ENCODE assay signal across 1 cellular context in the genomic region with DNA sequence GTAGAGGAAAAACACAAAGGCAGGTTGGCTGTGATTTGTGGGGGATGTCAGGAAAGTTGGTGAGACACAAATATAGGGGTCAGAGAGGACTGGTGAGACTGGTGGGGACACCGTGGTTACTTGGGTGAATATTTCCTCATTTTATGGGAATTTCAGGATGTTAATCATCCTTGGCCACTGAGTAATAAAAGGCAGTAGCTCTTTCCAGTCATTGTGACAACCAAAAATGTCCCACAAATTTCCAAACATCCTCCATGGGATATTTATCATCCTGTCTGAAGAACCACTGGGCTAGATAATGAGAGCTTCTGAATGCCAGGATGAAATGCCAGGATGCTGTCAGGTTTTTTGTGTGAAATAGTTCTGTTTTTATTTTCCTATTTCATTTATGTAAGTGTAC.
TF ChIP-seq lines count a peak whose summit lies in the region.

No MANE protein-coding gene starts in this region.

TF ChIP-seq in IMR-90, 13 proteins besides CTCF, POLR2A, EP300 and RAD21 (continued from another document):
- no peak for TF ChIP-seq MXI1 (IDR thresholded peaks at IDR 0.05; ENCODE audit: borderline replicate concordance, low read depth, low read length)
- no peak for TF ChIP-seq FOS (IDR thresholded peaks at IDR 0.05; ENCODE audit: low read depth, low read length)
- TF ChIP-seq RCOR1 (IDR thresholded peaks at IDR 0.05; ENCODE audit: insufficient replicate concordance, low read length), result no peak
- no peak; the same call in 1 of the 2 replicates for TF ChIP-seq CEBPB (IDR thresholded peaks at IDR 0.05; ENCODE audit: low read depth, low read length)
- no peak for TF ChIP-seq SMC3 (IDR thresholded peaks at IDR 0.05; ENCODE audit: low read depth, low read length)
- TF ChIP-seq CHD1 (IDR thresholded peaks at IDR 0.05; ENCODE audit: low read depth, low read length), result no peak
- no peak for TF ChIP-seq BHLHE40 (IDR thresholded peaks at IDR 0.05; ENCODE audit: low read depth, low read length)
- TF ChIP-seq, protein P1, sequence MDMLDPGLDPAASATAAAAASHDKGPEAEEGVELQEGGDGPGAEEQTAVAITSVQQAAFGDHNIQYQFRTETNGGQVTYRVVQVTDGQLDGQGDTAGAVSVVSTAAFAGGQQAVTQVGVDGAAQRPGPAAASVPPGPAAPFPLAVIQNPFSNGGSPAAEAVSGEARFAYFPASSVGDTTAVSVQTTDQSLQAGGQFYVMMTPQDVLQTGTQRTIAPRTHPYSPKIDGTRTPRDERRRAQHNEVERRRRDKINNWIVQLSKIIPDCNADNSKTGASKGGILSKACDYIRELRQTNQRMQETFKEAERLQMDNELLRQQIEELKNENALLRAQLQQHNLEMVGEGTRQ (IDR thresholded peaks at IDR 0.05; ENCODE audit: low read depth, low read length), result no peak
- TF ChIP-seq, protein P2, sequence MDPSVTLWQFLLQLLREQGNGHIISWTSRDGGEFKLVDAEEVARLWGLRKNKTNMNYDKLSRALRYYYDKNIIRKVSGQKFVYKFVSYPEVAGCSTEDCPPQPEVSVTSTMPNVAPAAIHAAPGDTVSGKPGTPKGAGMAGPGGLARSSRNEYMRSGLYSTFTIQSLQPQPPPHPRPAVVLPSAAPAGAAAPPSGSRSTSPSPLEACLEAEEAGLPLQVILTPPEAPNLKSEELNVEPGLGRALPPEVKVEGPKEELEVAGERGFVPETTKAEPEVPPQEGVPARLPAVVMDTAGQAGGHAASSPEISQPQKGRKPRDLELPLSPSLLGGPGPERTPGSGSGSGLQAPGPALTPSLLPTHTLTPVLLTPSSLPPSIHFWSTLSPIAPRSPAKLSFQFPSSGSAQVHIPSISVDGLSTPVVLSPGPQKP (IDR thresholded peaks at IDR 0.05; ENCODE audit: borderline replicate concordance, low read depth, low read length), result no peak
- TF ChIP-seq MAZ (IDR thresholded peaks at IDR 0.05; ENCODE audit: borderline replicate concordance, low read depth, low read length), result no peak
- TF ChIP-seq MAFK (IDR thresholded peaks at IDR 0.05; ENCODE audit: low read depth, low read length), result no peak
